ENCODE assay signal across 1 cellular context in genomic region chr20:37394543-37395410, GRCh38.
TF ChIP-seq lines count a peak whose summit lies in the region.

No MANE protein-coding gene starts in this region.

TF ChIP-seq in GM12878, 131 proteins besides CTCF, POLR2A, EP300 and RAD21:
- TF ChIP-seq CUX1 (IDR thresholded peaks at IDR 0.05; ENCODE audit: insufficient replicate concordance, low read depth, low read length) (no peak), JUNB (IDR thresholded peaks at IDR 0.05) (no peak), RB1 (IDR thresholded peaks at IDR 0.05; ENCODE audit: borderline replicate concordance) (no peak), RAD51 (IDR thresholded peaks at IDR 0.05) (no peak), FOXM1 (IDR thresholded peaks at IDR 0.05; ENCODE audit: low read depth, low read length) (no peak), JUND (IDR thresholded peaks at IDR 0.05; ENCODE audit: low read depth, low read length) (no peak), E4F1 (IDR thresholded peaks at IDR 0.05; ENCODE audit: borderline replicate concordance, partially characterized antibody) (no peak), NFYA (IDR thresholded peaks at IDR 0.05; ENCODE audit: borderline replicate concordance, low read depth, low read length) (no peak), ASH2L (IDR thresholded peaks at IDR 0.05; ENCODE audit: borderline replicate concordance, low read depth) (no peak), TCF7 (IDR thresholded peaks at IDR 0.05; ENCODE audit: borderline replicate concordance) (no peak), BMI1 (IDR thresholded peaks at IDR 0.05; ENCODE audit: borderline replicate concordance) (no peak), RBBP5 (conservative IDR thresholded peaks at IDR 0.05) (no peak), ZNF274 (IDR thresholded peaks at IDR 0.05; ENCODE audit: insufficient read depth, insufficient read length) (no peak), SMC3 (IDR thresholded peaks at IDR 0.05; ENCODE audit: borderline replicate concordance, low read length) (no peak), FOXK2 (IDR thresholded peaks at IDR 0.05) (no peak)
- TF ChIP-seq, protein P1, sequence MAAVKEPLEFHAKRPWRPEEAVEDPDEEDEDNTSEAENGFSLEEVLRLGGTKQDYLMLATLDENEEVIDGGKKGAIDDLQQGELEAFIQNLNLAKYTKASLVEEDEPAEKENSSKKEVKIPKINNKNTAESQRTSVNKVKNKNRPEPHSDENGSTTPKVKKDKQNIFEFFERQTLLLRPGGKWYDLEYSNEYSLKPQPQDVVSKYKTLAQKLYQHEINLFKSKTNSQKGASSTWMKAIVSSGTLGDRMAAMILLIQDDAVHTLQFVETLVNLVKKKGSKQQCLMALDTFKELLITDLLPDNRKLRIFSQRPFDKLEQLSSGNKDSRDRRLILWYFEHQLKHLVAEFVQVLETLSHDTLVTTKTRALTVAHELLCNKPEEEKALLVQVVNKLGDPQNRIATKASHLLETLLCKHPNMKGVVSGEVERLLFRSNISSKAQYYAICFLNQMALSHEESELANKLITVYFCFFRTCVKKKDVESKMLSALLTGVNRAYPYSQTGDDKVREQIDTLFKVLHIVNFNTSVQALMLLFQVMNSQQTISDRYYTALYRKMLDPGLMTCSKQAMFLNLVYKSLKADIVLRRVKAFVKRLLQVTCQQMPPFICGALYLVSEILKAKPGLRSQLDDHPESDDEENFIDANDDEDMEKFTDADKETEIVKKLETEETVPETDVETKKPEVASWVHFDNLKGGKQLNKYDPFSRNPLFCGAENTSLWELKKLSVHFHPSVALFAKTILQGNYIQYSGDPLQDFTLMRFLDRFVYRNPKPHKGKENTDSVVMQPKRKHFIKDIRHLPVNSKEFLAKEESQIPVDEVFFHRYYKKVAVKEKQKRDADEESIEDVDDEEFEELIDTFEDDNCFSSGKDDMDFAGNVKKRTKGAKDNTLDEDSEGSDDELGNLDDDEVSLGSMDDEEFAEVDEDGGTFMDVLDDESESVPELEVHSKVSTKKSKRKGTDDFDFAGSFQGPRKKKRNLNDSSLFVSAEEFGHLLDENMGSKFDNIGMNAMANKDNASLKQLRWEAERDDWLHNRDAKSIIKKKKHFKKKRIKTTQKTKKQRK (IDR thresholded peaks at IDR 0.05; ENCODE audit: low read depth, low read length) = no peak
